ENCODE assay signal across 34 cellular contexts in the genomic region with DNA sequence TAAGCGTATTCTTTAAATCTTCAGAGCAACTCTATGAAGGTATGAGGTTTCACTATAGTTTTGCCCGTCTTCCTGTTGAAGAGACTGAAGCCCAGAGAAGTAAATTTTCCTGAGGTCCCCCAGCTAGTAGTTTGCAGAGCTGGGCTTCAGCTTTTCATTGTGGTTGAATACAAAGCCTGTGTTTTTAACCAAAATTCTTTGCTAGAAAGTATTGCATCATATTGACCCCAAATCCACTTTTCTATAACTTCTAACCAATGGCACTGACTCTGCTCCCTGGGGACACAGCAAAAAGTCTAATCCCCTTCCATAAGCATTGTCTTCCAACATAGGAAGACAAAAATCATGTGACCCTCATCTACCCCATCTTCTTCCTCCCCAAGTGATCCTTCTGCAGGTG.
"Had no signal": no experiment of that assay in that cellular context is flagged by ENCODE, and none has a peak within 500 bp of the region (broad histone marks: within the 10 kb centered on the region; RNA-seq: fewer than 3 reads in every experiment).

No MANE protein-coding gene starts in this region.

- H3K4me3 ChIP-seq: MG63, PC-9 had no signal

- DNase-seq: activated CD4-positive, alpha-beta T cell treated with anti-CD3 and anti-CD28 coated beads for 1 hour; activated CD4-positive, alpha-beta T cell treated with anti-CD3 and anti-CD28 coated beads, Interleukin-2, amount 10 ng/mL, durations not matched to agents 24 days and 14 days; activated CD4-positive, alpha-beta T cell treated with anti-CD3 and anti-CD28 coated beads, Interleukin-2, amount 50 U/mL, for 4 hours; activated CD4-positive, CD25-positive, alpha-beta regulatory T cell; activated CD8-positive, alpha-beta T cell treated with anti-CD3 and anti-CD28 coated beads for 36 hours; activated effector memory CD4-positive, alpha-beta T cell treated with anti-CD3 and anti-CD28 coated beads, Interleukin-2, amount 50 U/mL, for 16 hours; activated naive CD4-positive, alpha-beta T cell; activated naive CD4-positive, alpha-beta T cell treated with anti-CD3 and anti-CD28 coated beads, Interleukin-2, amount 50 U/mL, for 16 hours; activated naive CD8-positive, alpha-beta T cell treated with anti-CD3 and anti-CD28 coated beads for 36 hours; activated T-cell treated with anti-CD3 and anti-CD28 coated beads, Interleukin-2, amount 50 U/mL, for 1 hour; activated T-cell treated with anti-CD3 and anti-CD28 coated beads, Interleukin-2, amount 50 U/mL, for 72 hours; amniotic stem cell; aorta; brain microvascular endothelial cell; central memory CD4-positive, alpha-beta T cell; MG63; NCI-H1092 treated with DMSO at 0.1 percent for 48 hours; NCI-H1417; NCI-H146; NCI-H187; NCI-H2029 treated with DMSO at 0.1 percent for 48 hours; NCI-H2107; NCI-H2171; NCI-H510A; NCI-H526; NCI-H748 treated with DMSO at 0.1 percent for 48 hours; PC-9; Right ventricle myocardium superior; SW 1271; T-helper 1 cell; T-helper 2 cell; T-helper 9 cell; WERI-Rb-1 had no signal

- H2AFZ ChIP-seq: PC-9 had no signal

- H3K36me3 ChIP-seq: brain microvascular endothelial cell, WERI-Rb-1 had no signal

- H3K4me2 ChIP-seq: PC-9 had no signal

- ATAC-seq: activated CD8-positive, alpha-beta T cell treated with anti-CD3 and anti-CD28 coated beads for 36 hours; activated T-cell treated with anti-CD3 and anti-CD28 coated beads, Interleukin-2, amount 50 U/mL, for 72 hours; activated T-helper 17 cell treated with anti-CD3 and anti-CD28 coated beads, Interleukin-2, amount 50 U/mL, for 72 hours had no signal

- H3K27me3 ChIP-seq: brain microvascular endothelial cell, MG63 had no signal

- H3K27ac ChIP-seq: brain microvascular endothelial cell, PC-9, WERI-Rb-1 had no signal
